3 cellular contexts compared by ENCODE assay signal in genomic region chr2:32061973-32062861, GRCh38.
TF ChIP-seq lines count a peak whose summit lies in the region.

No MANE protein-coding gene starts in this region.

TF ChIP-seq in IMR-90, 13 proteins besides CTCF, POLR2A, EP300 and RAD21:
- no peak for TF ChIP-seq CHD1 (IDR thresholded peaks at IDR 0.05; ENCODE audit: low read depth, low read length)
- TF ChIP-seq ELK1 (IDR thresholded peaks at IDR 0.05; ENCODE audit: borderline replicate concordance, low read depth, low read length), result no peak

TF ChIP-seq in SK-N-SH treated with all-trans-retinoic acid at 6 μM for 48 hours, 23 proteins besides CTCF, POLR2A, EP300 and RAD21:
- TF ChIP-seq SNAI2 (CRISPR knock-in tag; IDR thresholded peaks at IDR 0.05) (no peak), TSHZ2 (CRISPR knock-in tag; IDR thresholded peaks at IDR 0.05) (no peak), ARNTL (CRISPR knock-in tag; IDR thresholded peaks at IDR 0.05; ENCODE audit: borderline replicate concordance, low read depth) (no peak), CREB5 (CRISPR knock-in tag; IDR thresholded peaks at IDR 0.05; ENCODE audit: low read depth) (no peak; the same call in 1 of the 2 replicates), ISL1 (CRISPR knock-in tag; IDR thresholded peaks at IDR 0.05) (no peak), GLIS3 (CRISPR knock-in tag; IDR thresholded peaks at IDR 0.05) (no peak), CSRNP3 (CRISPR knock-in tag; IDR thresholded peaks at IDR 0.05) (no peak), PPARA (CRISPR knock-in tag; IDR thresholded peaks at IDR 0.05; ENCODE audit: borderline replicate concordance) (no peak), ZC3H10 (CRISPR knock-in tag; IDR thresholded peaks at IDR 0.05) (no peak), TCF4 (CRISPR knock-in tag; IDR thresholded peaks at IDR 0.05; ENCODE audit: borderline replicate concordance) (no peak), RARB (CRISPR knock-in tag; IDR thresholded peaks at IDR 0.05) (no peak)
TF ChIP-seq in SK-N-SH treated with all-trans-retinoic acid at 6 μM for 48 hours: peak in this region for 0.

TF ChIP-seq in endothelial cell of umbilical vein, 7 proteins besides CTCF, POLR2A, EP300 and RAD21:
- TF ChIP-seq GATA2 (IDR thresholded peaks at IDR 0.05; ENCODE audit: insufficient read depth, insufficient read length, low read depth, low read length), result no peak
- no peak for TF ChIP-seq MAX (IDR thresholded peaks at IDR 0.05; ENCODE audit: insufficient read depth, insufficient read length)
- no peak for TF ChIP-seq POLR2AphosphoS5 (IDR thresholded peaks at IDR 0.05; ENCODE audit: insufficient read depth, low read depth, low read length)
- TF ChIP-seq EZH2 (IDR thresholded peaks at IDR 0.05; ENCODE audit: borderline replicate concordance, low read depth, low read length, severe bottlenecking), result no peak
- no peak for TF ChIP-seq FOS (IDR thresholded peaks at IDR 0.05; ENCODE audit: borderline replicate concordance, insufficient read depth, low read length)
